ENCODE assay signal across 8 cellular contexts in genomic region chr1:23619299-23620188, GRCh38.
DNase-seq lines count a peak whose midpoint lies in the region; ATAC-seq lines count a peak whose summit lies in the region.

No MANE protein-coding gene starts in this region.

- intact Hi-C loops in left colon (cut with DNase I, micrococcal nuclease): no loop called here

- peak overlapping the region; percentile 78 for H3K27ac Mint-ChIP-seq in activated naive CD8-positive, alpha-beta T cell treated with anti-CD3 and anti-CD28 coated beads, Interleukin-2, amount 50 U/mL, for 24 hours

- no peaks in the 10 kb centered on the region for H3K27me3 Mint-ChIP-seq in activated naive CD8-positive, alpha-beta T cell treated with anti-CD3 and anti-CD28 coated beads, Interleukin-2, amount 50 U/mL, for 24 hours

- no peaks in the 10 kb centered on the region for H3K36me3 ChIP-seq in HUES48 (ENCODE audit: control insufficient read depth, insufficient read depth, low read length)

- ATAC-seq in activated naive CD8-positive, alpha-beta T cell treated with anti-CD3 and anti-CD28 coated beads, Interleukin-2, amount 50 U/mL, for 24 hours: peak; percentile 55
- ATAC-seq in left colon: peak; percentile 91

- peaks cover 89% of the 10 kb centered on the region for H3K4me1 Mint-ChIP-seq in activated naive CD8-positive, alpha-beta T cell treated with anti-CD3 and anti-CD28 coated beads, Interleukin-2, amount 50 U/mL, for 24 hours

- H3K9ac ChIP-seq in HUES48 (ENCODE audit: low read depth, low read length): no peak overlapping the region

- H3K36me3 Mint-ChIP-seq in activated naive CD8-positive, alpha-beta T cell treated with anti-CD3 and anti-CD28 coated beads, Interleukin-2, amount 50 U/mL, for 24 hours (ENCODE audit: low read depth): peaks cover 2% of the 10 kb centered on the region

- peak overlapping the region; percentile 50 for H3K27ac ChIP-seq in HUES48 (ENCODE audit: low read depth, low read length)

- H3K27me3 ChIP-seq in HUES48 (ENCODE audit: control insufficient read depth, insufficient read depth, low read length): peaks cover 25% of the 10 kb centered on the region

- peaks cover 8% of the 10 kb centered on the region for H3K4me1 ChIP-seq in HUES48 (ENCODE audit: control insufficient read depth, insufficient read depth, low read length)

- no peaks in the 10 kb centered on the region for H3K9me3 ChIP-seq in HUES48 (ENCODE audit: control insufficient read depth, insufficient read depth, low read length)

- peak; percentile 69 for DNase-seq in DMS 273 (lab: John Stamatoyannopoulos, UW; ENCODE audit: unreplicated experiment)
- DNase-seq in DMS 273 treated with DMSO at 0.1 percent for 48 hours (lab: John Stamatoyannopoulos, UW): no peak
- peak; percentile 66 for DNase-seq in SK-N-DZ (ENCODE audit: low spot score)
- peak; percentile 74 for DNase-seq in activated naive CD8-positive, alpha-beta T cell treated with anti-CD3 and anti-CD28 coated beads, Interleukin-2, amount 50 U/mL, for 24 hours
- DNase-seq in left colon: peak; percentile 76 to 88
- peak; percentile 39 for DNase-seq in stimulated activated CD8-positive, alpha-beta memory T cell treated with anti-CD3 and anti-CD28 coated beads, Interleukin-12 subunit alpha, Interleukin-12 subunit beta, amount 100 ng/mL, for 24 hours (ENCODE audit: extremely low read depth)
- DNase-seq in cerebellar nuclear complex (lab: John Stamatoyannopoulos, UW): no peak

- peak overlapping the region; percentile 54 for H3K4me3 ChIP-seq in HUES48 (ENCODE audit: low read depth, low read length)

- peaks cover 2% of the 10 kb centered on the region for H3K9me3 Mint-ChIP-seq in activated naive CD8-positive, alpha-beta T cell treated with anti-CD3 and anti-CD28 coated beads, Interleukin-2, amount 50 U/mL, for 24 hours

- H3K4me3 Mint-ChIP-seq in activated naive CD8-positive, alpha-beta T cell treated with anti-CD3 and anti-CD28 coated beads, Interleukin-2, amount 50 U/mL, for 24 hours: peak overlapping the region; percentile 71

Comparison
In these comparisons a context has a peak if more than half of its experiments do, and no peak if none do; other contexts are left out.
1. DNase-seq: peak in DMS 273 (single experiment), SK-N-DZ (single experiment), activated naive CD8-positive, alpha-beta T cell treated with anti-CD3 and anti-CD28 coated beads, Interleukin-2, amount 50 U/mL, for 24 hours (single experiment), left colon (2 of 2) and stimulated activated CD8-positive, alpha-beta memory T cell treated with anti-CD3 and anti-CD28 coated beads, Interleukin-12 subunit alpha, Interleukin-12 subunit beta, amount 100 ng/mL, for 24 hours (single experiment); none in DMS 273 treated with DMSO at 0.1 percent for 48 hours (single experiment) and cerebellar nuclear complex (0 of 2).